Comparison of ENCODE assay signal across 29 cellular contexts in the genomic region with DNA sequence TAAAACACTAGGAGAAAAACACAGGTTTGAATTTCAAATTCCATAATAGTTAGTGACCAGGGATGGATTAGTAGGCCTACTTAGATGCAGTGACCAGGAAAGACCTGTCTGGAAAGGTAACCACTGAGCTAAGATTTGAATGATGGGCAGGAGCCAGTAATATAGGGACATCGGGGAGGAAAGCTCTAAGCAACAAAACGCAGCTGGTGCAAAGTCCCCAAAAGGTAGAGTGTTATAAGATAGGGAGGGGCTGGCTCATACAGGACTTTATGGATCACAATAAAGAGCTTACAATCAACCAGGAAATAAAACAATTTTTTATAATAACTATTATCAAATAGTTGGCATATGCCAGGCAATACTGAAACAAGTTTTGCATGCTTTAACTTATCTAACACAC.
"Had no signal": no experiment of that assay in that cellular context is flagged by ENCODE, and none has a peak within 500 bp of the region (broad histone marks: within the 10 kb centered on the region; RNA-seq: fewer than 3 reads in every experiment).

No MANE protein-coding gene starts in this region.

- H3K9me3 ChIP-seq: esophagus muscularis mucosa, gastrocnemius medialis had no signal

- FAIRE-seq: astrocyte, bronchial epithelial cell had no signal

- H3K4me3 ChIP-seq: esophagus muscularis mucosa, gastrocnemius medialis had no signal

- DNase-seq: activated CD4-positive, alpha-beta memory T cell treated with anti-CD3 and anti-CD28 coated beads for 36 hours; activated CD4-positive, alpha-beta T cell treated with anti-CD3 and anti-CD28 coated beads for 36 hours; activated CD4-positive, alpha-beta T cell treated with anti-CD3 and anti-CD28 coated beads, Interleukin-2, amount 10 ng/mL, durations not matched to agents 24 days and 14 days; activated CD4-positive, CD25-positive, alpha-beta regulatory T cell; activated CD4-positive, CD25-positive, alpha-beta regulatory T cell treated with anti-CD3 and anti-CD28 coated beads, Interleukin-2, amount 50 U/mL, for 72 hours; activated CD8-positive, alpha-beta memory T cell treated with anti-CD3 and anti-CD28 coated beads, Interleukin-2, amount 10 ng/mL, durations not matched to agents 7 days and 5 days; activated CD8-positive, alpha-beta memory T cell treated with anti-CD3 and anti-CD28 coated beads, Interleukin-2, amount 50 U/mL, for 4 hours; activated CD8-positive, alpha-beta T cell treated with anti-CD3 and anti-CD28 coated beads, Interleukin-2, amount 10 ng/mL, durations not matched to agents 7 days and 5 days; activated gamma-delta T cell; activated naive CD4-positive, alpha-beta T cell; activated naive CD4-positive, alpha-beta T cell treated with anti-CD3 and anti-CD28 coated beads, Interleukin-2, amount 10 ng/mL, durations not matched to agents 7 days and 5 days; activated naive CD8-positive, alpha-beta T cell treated with anti-CD3 and anti-CD28 coated beads, Interleukin-2, amount 10 ng/mL, durations not matched to agents 7 days and 5 days; activated T-cell treated with anti-CD3 and anti-CD28 coated beads, Interleukin-2, amount 50 U/mL, for 1 hour; activated T-cell treated with anti-CD3 and anti-CD28 coated beads, Interleukin-2, amount 50 U/mL, for 72 hours; brain microvascular endothelial cell; cortex of kidney; dermis blood vessel endothelial cell; effector CD4-positive, alpha-beta T cell; effector memory CD8-positive, alpha-beta T cell; erythroblast; foreskin keratinocyte; gastrocnemius medialis; T-helper 1 cell; T-helper 17 cell; T1000 had no signal

- H3K27ac ChIP-seq: brain microvascular endothelial cell, esophagus muscularis mucosa, foreskin keratinocyte, gastrocnemius medialis had no signal

- H3K27me3 ChIP-seq: brain microvascular endothelial cell, esophagus muscularis mucosa, foreskin keratinocyte, gastrocnemius medialis had no signal

- H3K4me1 ChIP-seq: esophagus muscularis mucosa, foreskin keratinocyte, gastrocnemius medialis had no signal

- ATAC-seq: activated CD4-positive, alpha-beta T cell treated with anti-CD3 and anti-CD28 coated beads for 36 hours; activated CD8-positive, alpha-beta memory T cell treated with anti-CD3 and anti-CD28 coated beads, Interleukin-2, amount 10 ng/mL, durations not matched to agents 7 days and 5 days; activated CD8-positive, alpha-beta T cell treated with anti-CD3 and anti-CD28 coated beads, Interleukin-2, amount 10 ng/mL, durations not matched to agents 7 days and 5 days; activated naive CD4-positive, alpha-beta T cell treated with anti-CD3 and anti-CD28 coated beads, Interleukin-2, amount 50 U/mL, for 72 hours; activated T-cell treated with anti-CD3 and anti-CD28 coated beads, Interleukin-2, amount 50 U/mL, for 72 hours; effector memory CD8-positive, alpha-beta T cell; foreskin keratinocyte; gastrocnemius medialis; T-helper 17 cell had no signal

- H3K36me3 ChIP-seq: brain microvascular endothelial cell, esophagus muscularis mucosa, gastrocnemius medialis had no signal
